Comparison of ENCODE assay signal across 25 cellular contexts in the genomic region with DNA sequence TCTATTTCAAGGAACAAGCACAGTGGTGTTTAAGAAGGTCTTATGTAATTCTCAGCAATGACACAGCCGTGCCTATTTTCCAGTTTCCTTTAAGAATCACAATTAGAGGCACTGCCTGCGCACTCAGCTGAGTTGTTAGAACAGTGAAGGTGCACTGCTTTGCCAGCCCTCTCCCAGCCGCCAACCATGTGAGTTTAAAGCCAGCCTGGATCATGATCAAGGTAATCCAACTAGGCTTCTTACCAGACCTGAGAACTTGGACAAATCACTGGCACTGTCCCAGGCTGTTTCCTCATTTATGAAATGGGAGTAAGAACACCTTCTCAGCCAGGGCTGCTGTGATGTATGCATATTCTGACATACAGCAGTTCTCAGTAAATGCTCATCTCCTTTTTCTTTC.
A peak's percentile ranks its signal among the peaks of the same experiment; 100 is the strongest.
DNase-seq lines count a peak whose midpoint lies in the region; ATAC-seq and TF ChIP-seq lines count a peak whose summit lies in the region.
"Had no signal": no experiment of that assay in that cellular context is flagged by ENCODE, and none has a peak within 500 bp of the region (broad histone marks: within the 10 kb centered on the region; RNA-seq: fewer than 3 reads in every experiment).

No MANE protein-coding gene starts in this region.

- H3K36me3 ChIP-seq in gastrocnemius medialis = no peaks in the 10 kb centered on the region
- H3K36me3 ChIP-seq: BLaER1 treated with 17β-estradiol and CSF1 and Interleukin-3, amounts not matched to agents 10 nM and 100 nM; MG63 had no signal

- no peaks in the 10 kb centered on the region for H3K4me1 Mint-ChIP-seq in stimulated activated memory B cell treated with anti-CD40 and anti-IgM and Interleukin-4, amounts not matched to agents 10 μg/mL and 1 μg/mL and 100 μg/mL, for 72 hours
- H3K4me1 Mint-ChIP-seq: IgD-negative memory B cell had no signal

- no peaks in the 10 kb centered on the region for H3K36me3 Mint-ChIP-seq in stimulated activated memory B cell treated with anti-CD40 and anti-IgM and Interleukin-4, amounts not matched to agents 10 μg/mL and 1 μg/mL and 100 μg/mL, for 72 hours
- H3K36me3 Mint-ChIP-seq: CD8-positive, alpha-beta T cell; IgD-negative memory B cell had no signal

- H3K27ac ChIP-seq in caudate nucleus (ENCODE audit: low read depth, low read length) (no peak overlapping the region), gastrocnemius medialis (no peak overlapping the region)
- H3K27ac ChIP-seq: A549; BLaER1 treated with 17β-estradiol and CSF1 and Interleukin-3, amounts not matched to agents 10 nM and 100 nM; SK-N-MC had no signal

- no peaks in the 10 kb centered on the region for H3K27me3 ChIP-seq in gastrocnemius medialis
- H3K27me3 ChIP-seq: BLaER1 treated with 17β-estradiol and CSF1 and Interleukin-3, amounts not matched to agents 10 nM and 100 nM; MG63 had no signal

- in situ Hi-C loops in gastrocnemius medialis (cut with MboI; ENCODE audit: low sequenced_read_pairs in 4 of 4) = no loop called here

- H3K9me3 ChIP-seq in gastrocnemius medialis = no peaks in the 10 kb centered on the region
- H3K9me3 ChIP-seq: A549; BLaER1 treated with 17β-estradiol and CSF1 and Interleukin-3, amounts not matched to agents 10 nM and 100 nM; MG63 had no signal

- H3K4me3 Mint-ChIP-seq in stimulated activated memory B cell treated with anti-CD40 and anti-IgM and Interleukin-4, amounts not matched to agents 10 μg/mL and 1 μg/mL and 100 μg/mL, for 72 hours = no peak overlapping the region
- H3K4me3 Mint-ChIP-seq: CD8-positive, alpha-beta T cell; GM23338; IgD-negative memory B cell had no signal

- intact Hi-C loops in gastrocnemius medialis (cut with DNase I; ENCODE audit: low total_unique reads) = no loop called here

- ATAC-seq in gastrocnemius medialis (peak; percentile 93 to 99), GM21717 (IDR thresholded peaks at IDR 0.05; ENCODE audit: unreplicated experiment) (no peak), HG03159 (IDR thresholded peaks at IDR 0.05; ENCODE audit: unreplicated experiment) (no peak)
- no peak for ATAC-seq in stimulated activated memory B cell treated with anti-CD40 and anti-IgM and Interleukin-4, amounts not matched to agents 10 μg/mL and 1 μg/mL and 100 μg/mL, for 72 hours
- ATAC-seq: A549; CD8-positive, alpha-beta T cell; GM23338 had no signal

- TF ChIP-seq POLR2A in gastrocnemius medialis (IDR thresholded peaks at IDR 0.05) = no peak

- no peak overlapping the region for H3K4me3 ChIP-seq in gastrocnemius medialis
- H3K4me3 ChIP-seq: A549; BLaER1 treated with 17β-estradiol and CSF1 and Interleukin-3, amounts not matched to agents 10 nM and 100 nM; GM23338; MG63; SK-N-MC had no signal

- TF ChIP-seq CTCF in gastrocnemius medialis (IDR thresholded peaks at IDR 0.05 in 4 of 5, conservative IDR thresholded peaks at IDR 0.05 in 1 of 5) = no peak

- H3K9me3 Mint-ChIP-seq in stimulated activated memory B cell treated with anti-CD40 and anti-IgM and Interleukin-4, amounts not matched to agents 10 μg/mL and 1 μg/mL and 100 μg/mL, for 72 hours = no peaks in the 10 kb centered on the region
- H3K9me3 Mint-ChIP-seq: CD8-positive, alpha-beta T cell; GM23338; IgD-negative memory B cell had no signal

- H3K27ac Mint-ChIP-seq in stimulated activated memory B cell treated with anti-CD40 and anti-IgM and Interleukin-4, amounts not matched to agents 10 μg/mL and 1 μg/mL and 100 μg/mL, for 72 hours = no peak overlapping the region
- H3K27ac Mint-ChIP-seq: CD8-positive, alpha-beta T cell; GM23338; IgD-negative memory B cell had no signal

- H3K27me3 Mint-ChIP-seq in stimulated activated memory B cell treated with anti-CD40 and anti-IgM and Interleukin-4, amounts not matched to agents 10 μg/mL and 1 μg/mL and 100 μg/mL, for 72 hours = no peaks in the 10 kb centered on the region
- H3K27me3 Mint-ChIP-seq: IgD-negative memory B cell had no signal

- peak; percentile 7 for DNase-seq in NCI-H2227 (lab: John Stamatoyannopoulos, UW; ENCODE audit: unreplicated experiment)
- no peak for DNase-seq in NCI-H2227 treated with DMSO at 0.1 percent for 48 hours (lab: John Stamatoyannopoulos, UW)
- peak in 45 of 61 donors; percentile 4 to 84 (median 35) for DNase-seq in caudate nucleus (lab: John Stamatoyannopoulos, UW)
- peak in 35 of 56 donors; percentile 2 to 70 (median 25) for DNase-seq in nucleus accumbens (lab: John Stamatoyannopoulos, UW)
- DNase-seq in gastrocnemius medialis = peak; percentile 69 to 75
- DNase-seq: Calu3; CD8-positive, alpha-beta T cell; HCEC 1CT; Karpas-422; MG63; NCI-H1048; NCI-H1436; NCI-H1930; NCI-H2171; NCI-H446 treated with DMSO at 0.1 percent for 48 hours; NK-92 treated with Interleukin-12 subunit alpha and Interleukin-12 subunit beta, amount 100 ng/mL, for 24 hours; Right ventricle myocardium superior had no signal

- H3K4me1 ChIP-seq in gastrocnemius medialis = peaks cover 2 to 3% of the 10 kb centered on the region in 2 donors
- H3K4me1 ChIP-seq: A549 had no signal

Comparison
In these comparisons a context has a peak if more than half of its experiments do, and no peak if none do; other contexts are left out.
1. ATAC-seq: peak in gastrocnemius medialis (2 of 2); none in stimulated activated memory B cell treated with anti-CD40 and anti-IgM and Interleukin-4, amounts not matched to agents 10 μg/mL and 1 μg/mL and 100 μg/mL, for 72 hours (single experiment), GM21717 (single experiment) and HG03159 (single experiment).